ENCODE assay signal across 7 cellular contexts in genomic region chr6:81751388-81752083, GRCh38. TPM values are rescaled to one million over a fixed set of nuclear protein-coding genes. Genes with fewer than 3 reads are reported as not detected.
A peak's percentile ranks its signal among the peaks of the same experiment; 100 is the strongest.
DNase-seq lines count a peak whose midpoint lies in the region; ATAC-seq, FAIRE-seq and TF ChIP-seq lines count a peak whose summit lies in the region.

No MANE protein-coding gene starts in this region.

- no peaks in the 10 kb centered on the region for H3K27me3 ChIP-seq in GM23248 (replicated peaks; ENCODE audit: insufficient read depth)
- no peaks in the 10 kb centered on the region for H3K27me3 ChIP-seq in PC-9 (ENCODE audit: insufficient read depth, low read depth)
- no peaks in the 10 kb centered on the region for H3K27me3 ChIP-seq in cardiac muscle cell
- no peaks in the 10 kb centered on the region for H3K27me3 ChIP-seq in pancreas

- peak overlapping the region; percentile 90 for H3K9ac ChIP-seq in GM23248

- peak overlapping the region; percentile 68 for H3K27ac Mint-ChIP-seq in activated naive CD8-positive, alpha-beta T cell

- in situ Hi-C loops in GM23248 (cut with MboI), result loop anchor here (25.0 kb wide), 1 partner anchor 261 kb away; no protein-coding TSS in a partner anchor

- H3K27me3 Mint-ChIP-seq in activated naive CD8-positive, alpha-beta T cell, result peaks cover 2% of the 10 kb centered on the region

- TF ChIP-seq CTCF in PC-9 (conservative IDR thresholded peaks at IDR 0.05), result no peak
- TF ChIP-seq CTCF in cardiac muscle cell (IDR thresholded peaks at IDR 0.05; ENCODE audit: low read depth, low read length), result no peak
- no peak for TF ChIP-seq CTCF in pancreas (IDR thresholded peaks at IDR 0.05)

- H2AFZ ChIP-seq in GM23248, result peak overlapping the region; percentile 83
- H2AFZ ChIP-seq in PC-9, result peak overlapping the region; percentile 92

- H3K4me2 ChIP-seq in GM23248 (ENCODE audit: unreplicated experiment) (peak overlapping the region; percentile 98), PC-9 (peak overlapping the region; percentile 86)

- peaks cover 45% of the 10 kb centered on the region for H3K4me1 Mint-ChIP-seq in activated naive CD8-positive, alpha-beta T cell (ENCODE audit: low read depth)

- H3K27ac ChIP-seq in GM23248, result peak overlapping the region; percentile 97
- H3K27ac ChIP-seq in PC-9, result peak overlapping the region; percentile 72
- peak overlapping the region; percentile 76 for H3K27ac ChIP-seq in cardiac muscle cell
- peak overlapping the region; percentile 90 to 99 (median 96) for H3K27ac ChIP-seq in pancreas

- no peak for FAIRE-seq in pancreas (lab: Jason Lieb, UNC)

- peaks cover 33% of the 10 kb centered on the region for H3K4me1 ChIP-seq in GM23248 (ENCODE audit: insufficient read depth)
- H3K4me1 ChIP-seq in PC-9 (replicated peaks; ENCODE audit: insufficient read depth), result 0 out of 2 replicates have a peak, but pooled peaks cover 4% of the 10 kb centered on the region
- peaks cover 11% of the 10 kb centered on the region for H3K4me1 ChIP-seq in cardiac muscle cell (ENCODE audit: low read depth)
- peaks cover 0 to 26% (median 14%) of the 10 kb centered on the region in 3 donors for H3K4me1 ChIP-seq in pancreas

- H3K9me2 ChIP-seq in GM23248 (ENCODE audit: insufficient read depth), result no peaks in the 10 kb centered on the region
- no peaks in the 10 kb centered on the region for H3K9me2 ChIP-seq in PC-9 (ENCODE audit: insufficient read depth)

- DNase-seq in GM23248, result peak; percentile 77
- DNase-seq in PC-9, result peak in 1 of 2 experiments; percentile 40
- DNase-seq in cardiac muscle cell (ENCODE audit: low read depth in 1 of 2, low spot score in 1 of 2), result peak; percentile 61 to 62
- peak; percentile 53 to 86 (median 70) for DNase-seq in pancreas
- no peak for DNase-seq in middle frontal gyrus (ENCODE audit: extremely low spot score, low spot score)

- intact Hi-C loops in PC-9 (cut with micrococcal nuclease; ENCODE audit: unreplicated experiment) (loop anchor here (2.0 to 10.0 kb wide), 11 partner anchors 55 to 1617 kb away; no protein-coding TSS in a partner anchor), pancreas (cut with DNase I) (loop anchor here in 1 of 3 donors (10.0 kb wide), 1 partner anchor 1147 kb away; no protein-coding TSS in a partner anchor)

- peaks cover 60% of the 10 kb centered on the region for H3K79me2 ChIP-seq in GM23248 (ENCODE audit: insufficient read depth)
- peaks cover 10% of the 10 kb centered on the region; the same call in 1 of the 2 replicates for H3K79me2 ChIP-seq in PC-9 (ENCODE audit: low read depth)

- CTCF ChIA-PET in PC-9 (lab: Charles Lee), result no interaction called here

- ATAC-seq in pancreas (peak; percentile 32 to 50 (median 36)), HG02970 (IDR thresholded peaks at IDR 0.05; ENCODE audit: low FRiP score, unreplicated experiment) (no peak)

- no peaks in the 10 kb centered on the region for H3K9me3 ChIP-seq in GM23248 (ENCODE audit: low read depth)
- H3K9me3 ChIP-seq in PC-9 (ENCODE audit: insufficient read depth, low read depth), result no peaks in the 10 kb centered on the region
- no peaks in the 10 kb centered on the region for H3K9me3 ChIP-seq in cardiac muscle cell (ENCODE audit: low read depth)
- no peaks in the 10 kb centered on the region for H3K9me3 ChIP-seq in pancreas

- peak overlapping the region; percentile 81 for H3K4me3 Mint-ChIP-seq in activated naive CD8-positive, alpha-beta T cell

- no TSS peak for BruUV-seq in PC-9 (replicated peaks; lab: Mats Ljungman, UMichigan)

- peaks cover 3% of the 10 kb centered on the region for H3K36me3 Mint-ChIP-seq in activated naive CD8-positive, alpha-beta T cell

- peaks cover 36% of the 10 kb centered on the region for H3K36me3 ChIP-seq in GM23248 (ENCODE audit: low read depth)
- no peaks in the 10 kb centered on the region for H3K36me3 ChIP-seq in PC-9 (ENCODE audit: low read depth)
- H3K36me3 ChIP-seq in cardiac muscle cell, result no peaks in the 10 kb centered on the region
- H3K36me3 ChIP-seq in pancreas, result no peaks in the 10 kb centered on the region

- H3K4me3 ChIP-seq in GM23248, result peak overlapping the region; percentile 99
- H3K4me3 ChIP-seq in PC-9, result peak overlapping the region; percentile 88
- peak overlapping the region; percentile 78 for H3K4me3 ChIP-seq in cardiac muscle cell
- H3K4me3 ChIP-seq in pancreas, result peak overlapping the region; percentile 53 to 91 (median 84)

- WGBS in GM23248 (ENCODE audit: low coverage in 1 of 2, low lambda C conversion rate in 2 of 2, missing lambda C conversion rate in 2 of 2), 2 experiments, result 1% methylated on average over 48 to 54 of the region's 65 CpGs
- WGBS in pancreas, 2 donors, result 4% methylated on average over 65 of the region's 65 CpGs

- H4K20me1 ChIP-seq in GM23248 (ENCODE audit: insufficient read depth), result peaks cover 5% of the 10 kb centered on the region; the same call in 1 of the 2 replicates
- no peaks in the 10 kb centered on the region for H4K20me1 ChIP-seq in PC-9 (ENCODE audit: insufficient read depth)

- H3F3A ChIP-seq in GM23248 (ENCODE audit: insufficient read depth) (peaks cover 45% of the 10 kb centered on the region; the same call in 1 of the 2 replicates), PC-9 (ENCODE audit: insufficient read depth, low read depth) (no peaks in the 10 kb centered on the region; the same call in 1 of the 2 replicates)

- POLR2A ChIA-PET in PC-9 (lab: Charles Lee; ENCODE audit: unreplicated experiment), result interaction anchor here (0.5 kb wide), 1 partner anchor 487 kb away, joined by 7 read pairs; no protein-coding TSS in a partner anchor

- no peaks in the 10 kb centered on the region for H3K9me3 Mint-ChIP-seq in activated naive CD8-positive, alpha-beta T cell (ENCODE audit: low read depth)

RNA-seq across cellular contexts. Expression of gene TENT5A, which starts 0.9 kb away (rescaled TPM):
- total RNA-seq in GM23248 (2014; rRNA removed; shearing (Covaris generic)), result 48.6 and 50.5 TPM in 2 replicates
- polyA plus RNA-seq in GM23248 (2016; fragmentation: Nextera tagmentation; extraction: Ambion mirVana) (39.2 and 46.5 TPM in 2 replicates), cardiac muscle cell (8.1 and 14.4 TPM in 2 replicates), pancreas (10 to 100 TPM in 1 of 2 donors, 1 to 10 TPM in 1; 3.2 to 12.2 TPM)
- total RNA-seq in PC-9 (2021) (2.0 and 2.2 TPM in 2 replicates), cardiac muscle cell (6.5 and 9.2 TPM in 2 replicates), pancreas (1 to 10 TPM; 2.8 to 7.7 (median 5.1) TPM)
